8 cellular contexts compared by ENCODE assay signal in genomic region chr5:154446183-154447073, GRCh38. TPM values are rescaled to one million over a fixed set of nuclear protein-coding genes. Genes with fewer than 3 reads are reported as not detected.
A peak's percentile ranks its signal among the peaks of the same experiment; 100 is the strongest.
DNase-seq lines count a peak whose midpoint lies in the region; ATAC-seq and TF ChIP-seq lines count a peak whose summit lies in the region.

No MANE protein-coding gene starts in this region.

- H3K27me3 ChIP-seq in rectal smooth muscle tissue (ENCODE audit: control insufficient read depth, insufficient read depth, low read length) = no peaks in the 10 kb centered on the region

- DNase-seq in A172 (ENCODE audit: low spot score) (peak; percentile 60), SW480 (ENCODE audit: low spot score) (peak; percentile 39), astrocyte of the cerebellum (ENCODE audit: low read depth) (peak; percentile 35), hypothalamus (lab: John Stamatoyannopoulos, UW) (peak in 44 of 51 donors; percentile 5 to 77 (median 34)), DMS114 treated with DMSO at 0.1 percent for 48 hours (lab: John Stamatoyannopoulos, UW; ENCODE audit: unreplicated experiment) (no peak)

- H3K4me3 ChIP-seq in astrocyte of the cerebellum (ENCODE audit: low read depth, low read length) = peak overlapping the region; percentile 88
- H3K4me3 ChIP-seq in rectal smooth muscle tissue (ENCODE audit: low read length) = peak overlapping the region; percentile 75

- in situ Hi-C loops in astrocyte of the cerebellum (cut with HindIII; ENCODE audit: low sequenced_read_pairs) = no loop called here

- H3K9ac ChIP-seq in rectal smooth muscle tissue (ENCODE audit: low read length) = peak overlapping the region; percentile 46

- H3K4me1 ChIP-seq in rectal smooth muscle tissue (ENCODE audit: control insufficient read depth, insufficient read depth, low read length) = peaks cover 12% of the 10 kb centered on the region

- ATAC-seq in GM18867 (IDR thresholded peaks at IDR 0.05; ENCODE audit: unreplicated experiment) (peak; percentile 19), HG03108 (IDR thresholded peaks at IDR 0.05; ENCODE audit: unreplicated experiment) (peak; percentile 19)

- TF ChIP-seq CTCF in astrocyte of the cerebellum (IDR thresholded peaks at IDR 0.05; ENCODE audit: low read depth, low read length, missing control alignments) = no peak

- H3K36me3 ChIP-seq in rectal smooth muscle tissue (ENCODE audit: control insufficient read depth, insufficient read depth, low read length) = peaks cover 7% of the 10 kb centered on the region

- peak overlapping the region; percentile 82 for H3K27ac ChIP-seq in rectal smooth muscle tissue (ENCODE audit: low read depth, low read length)

RNA-seq across cellular contexts. Expression of gene SAP30L, which starts 0.6 kb away (rescaled TPM):
- total RNA-seq in A172 (2014; rRNA removed; shearing (Covaris generic)) = 22.4 and 41.8 TPM in 2 replicates

RNA-seq across cellular contexts. Expression of gene HAND1, which starts 31.6 kb away (rescaled TPM):
- not detected in 2 replicates for total RNA-seq in A172 (2014; rRNA removed; shearing (Covaris generic))
